In genomic region chr3:186569779-186570095, GRCh38 we compare ENCODE assay signal across 7 cellular contexts. TPM values are rescaled to one million over a fixed set of nuclear protein-coding genes. Genes with fewer than 3 reads are reported as not detected.
DNase-seq lines count a peak whose midpoint lies in the region; ATAC-seq and TF ChIP-seq lines count a peak whose summit lies in the region.

No MANE protein-coding gene starts in this region.

- POLR2A ChIA-PET in activated CD4-positive, alpha-beta memory T cell treated with anti-CD3 and anti-CD28 coated beads, Interleukin-2, amount 10 ng/mL, durations not matched to agents 7 days and 5 days (lab: Charles Lee) = interaction anchor here (0.7 to 7.8 kb wide), 30 partner anchors 9 to 983 kb away, joined by 3 to 121 read pairs (median 5); partner anchors contain the start of genes EIF4A2, RFC4, SENP2 and TRA2B

- no peaks in the 10 kb centered on the region for H3K9me3 Mint-ChIP-seq in HFFc6
- H3K9me3 Mint-ChIP-seq in activated CD4-positive, alpha-beta memory T cell treated with anti-CD3 and anti-CD28 coated beads, Interleukin-2, amount 10 ng/mL, durations not matched to agents 7 days and 5 days = no peaks in the 10 kb centered on the region

- TF ChIP-seq CTCF in HFFc6 (IDR thresholded peaks at IDR 0.05) = no peak
- TF ChIP-seq CTCF in spleen (IDR thresholded peaks at IDR 0.05 in 8 of 11, conservative IDR thresholded peaks at IDR 0.05 in 3 of 11) = no peak

- intact Hi-C loops in spleen (cut with DNase I; ENCODE audit: low total_unique reads) = loop anchor here (10.0 kb wide), 1 partner anchor 215 kb away; the partner anchor contains the start of gene EIF4A2

- peak overlapping the region; percentile 88 for H3K27ac Mint-ChIP-seq in HFFc6
- peak overlapping the region; percentile 92 for H3K27ac Mint-ChIP-seq in activated CD4-positive, alpha-beta memory T cell treated with anti-CD3 and anti-CD28 coated beads, Interleukin-2, amount 10 ng/mL, durations not matched to agents 7 days and 5 days

- peaks cover 53% of the 10 kb centered on the region for H3K4me1 Mint-ChIP-seq in HFFc6 (ENCODE audit: low read depth)
- H3K4me1 Mint-ChIP-seq in activated CD4-positive, alpha-beta memory T cell treated with anti-CD3 and anti-CD28 coated beads, Interleukin-2, amount 10 ng/mL, durations not matched to agents 7 days and 5 days = peaks cover 60% of the 10 kb centered on the region

- peaks cover 6% of the 10 kb centered on the region; the same call in 1 of the 2 replicates for H3K27me3 Mint-ChIP-seq in HFFc6 (ENCODE audit: insufficient read depth)
- no peaks in the 10 kb centered on the region for H3K27me3 Mint-ChIP-seq in activated CD4-positive, alpha-beta memory T cell treated with anti-CD3 and anti-CD28 coated beads, Interleukin-2, amount 10 ng/mL, durations not matched to agents 7 days and 5 days

- CTCF ChIA-PET in activated CD4-positive, alpha-beta memory T cell treated with anti-CD3 and anti-CD28 coated beads, Interleukin-2, amount 10 ng/mL, durations not matched to agents 7 days and 5 days (lab: Charles Lee) = interaction anchor here (0.9 to 4.4 kb wide), 10 partner anchors 27 to 627 kb away, joined by 3 to 25 read pairs (median 6); partner anchors contain the start of genes EIF4A2 and RPL39L

- DNase-seq in HFFc6 (no peak), iPS DF 6.9 (ENCODE audit: low read depth, low spot score) (no peak), spleen (no peak), NCI-H345 (lab: John Stamatoyannopoulos, UW) (no peak), DMS79 (lab: John Stamatoyannopoulos, UW) (no peak)
- no peak for DNase-seq in activated CD4-positive, alpha-beta memory T cell treated with anti-CD3 and anti-CD28 coated beads, Interleukin-2, amount 10 ng/mL, durations not matched to agents 7 days and 5 days

- WGBS in iPS DF 6.9 (ENCODE audit: insufficient coverage, insufficient read length) = no CpG with 5 or more reads among the region's 7 CpGs
- WGBS in spleen, 5 donors = 5 to 13% (median 7%) methylated on average over 7 of the region's 7 CpGs

- ATAC-seq in HG03039 (IDR thresholded peaks at IDR 0.05; ENCODE audit: unreplicated experiment) = no peak

- H3K36me3 Mint-ChIP-seq in HFFc6 (ENCODE audit: low read depth) = peaks cover 6% of the 10 kb centered on the region; the same call in 1 of the 2 replicates
- H3K36me3 Mint-ChIP-seq in activated CD4-positive, alpha-beta memory T cell treated with anti-CD3 and anti-CD28 coated beads, Interleukin-2, amount 10 ng/mL, durations not matched to agents 7 days and 5 days (ENCODE audit: low read depth) = peaks cover 25% of the 10 kb centered on the region

- no peaks in the 10 kb centered on the region; the same call in 1 of the 2 replicates for H3K36me3 ChIP-seq in iPS DF 6.9 (ENCODE audit: control insufficient read depth, insufficient read depth, low read length)
- H3K36me3 ChIP-seq in spleen = peaks cover 0 to 28% (median 19%) of the 10 kb centered on the region in 6 donors

- H3K4me3 ChIP-seq in iPS DF 6.9 (ENCODE audit: low read length) = peak overlapping the region; percentile 50; the same call in 1 of the 2 replicates
- H3K4me3 ChIP-seq in spleen = peak overlapping the region; percentile 39 to 92 (median 80)

- peak overlapping the region; percentile 98 for H3K4me3 Mint-ChIP-seq in HFFc6
- H3K4me3 Mint-ChIP-seq in activated CD4-positive, alpha-beta memory T cell treated with anti-CD3 and anti-CD28 coated beads, Interleukin-2, amount 10 ng/mL, durations not matched to agents 7 days and 5 days = peak overlapping the region; percentile 96

- H3K27me3 ChIP-seq in iPS DF 6.9 (ENCODE audit: control insufficient read depth, insufficient read depth, low read length) = no peaks in the 10 kb centered on the region
- no peaks in the 10 kb centered on the region for H3K27me3 ChIP-seq in spleen (replicated peaks in 1 of 7)

- H3K4me1 ChIP-seq in iPS DF 6.9 (ENCODE audit: control insufficient read depth, insufficient read depth, low read length) = 0 out of 2 replicates have a peak, but pooled peaks cover 1% of the 10 kb centered on the region
- peaks cover 27 to 88% (median 59%) of the 10 kb centered on the region in 6 donors for H3K4me1 ChIP-seq in spleen

- H3K27ac ChIP-seq in iPS DF 6.9 (ENCODE audit: low read length) (no peak overlapping the region), spleen (peak overlapping the region; percentile 54 to 97 (median 93))

- TF ChIP-seq POLR2A in spleen (IDR thresholded peaks at IDR 0.05) = no peak

- H3K9me3 ChIP-seq in iPS DF 6.9 (ENCODE audit: control insufficient read depth, insufficient read depth, low read length) (no peaks in the 10 kb centered on the region), spleen (no peaks in the 10 kb centered on the region)

RNA-seq across cellular contexts. Expression of gene DNAJB11, which starts 0.8 kb away (rescaled TPM):
- 10 to 100 TPM; 76.8 to 94.0 (median 84.2) TPM for total RNA-seq in HFFc6 (2021; fragmentation: NEBNext Ultra II Directional; extraction: Animal tissue kit (Norgen Biotek cat#: 25700))
- total RNA-seq in activated CD4-positive, alpha-beta memory T cell treated with anti-CD3 and anti-CD28 coated beads, Interleukin-2, amount 10 ng/mL, durations not matched to agents 7 days and 5 days = 10 to 100 TPM; 50.7 to 55.7 TPM
- 10 to 100 TPM; 33.0 to 98.2 (median 48.6) TPM for total RNA-seq in spleen
- 10 to 100 TPM; 27.5 to 29.1 (median 27.8) TPM for polyA plus RNA-seq in spleen

RNA-seq across cellular contexts. Expression of gene TBCCD1, which starts 2.6 kb away (rescaled TPM):
- total RNA-seq in HFFc6 (2021; fragmentation: NEBNext Ultra II Directional; extraction: Animal tissue kit (Norgen Biotek cat#: 25700)) = 1 to 10 TPM; 4.8 to 8.0 (median 6.0) TPM
- total RNA-seq in activated CD4-positive, alpha-beta memory T cell treated with anti-CD3 and anti-CD28 coated beads, Interleukin-2, amount 10 ng/mL, durations not matched to agents 7 days and 5 days = 10 to 100 TPM; 11.9 to 13.5 TPM
- total RNA-seq in spleen = 10 to 100 TPM in 6 of 7 donors, 1 to 10 TPM in 1; 9.8 to 22.1 (median 14.4) TPM
- 1 to 10 TPM; 3.7 to 5.1 (median 3.9) TPM for polyA plus RNA-seq in spleen

RNA-seq across cellular contexts. Expression of gene CRYGS, which starts 25.6 kb away (rescaled TPM):
- under 1 TPM; 0.34 to 0.87 (median 0.68) TPM for total RNA-seq in HFFc6 (2021; fragmentation: NEBNext Ultra II Directional; extraction: Animal tissue kit (Norgen Biotek cat#: 25700))
- total RNA-seq in activated CD4-positive, alpha-beta memory T cell treated with anti-CD3 and anti-CD28 coated beads, Interleukin-2, amount 10 ng/mL, durations not matched to agents 7 days and 5 days = 1 to 10 TPM; 4.1 to 4.8 TPM
- total RNA-seq in spleen = 1 to 10 TPM; 4.2 to 7.7 (median 5.9) TPM
- 10 to 100 TPM in 2 of 3 donors, 1 to 10 TPM in 1; 7.7 to 24.8 (median 12.1) TPM for polyA plus RNA-seq in spleen

RNA-seq across cellular contexts. Expression of gene AHSG, which starts 43.1 kb away (rescaled TPM):
- total RNA-seq in HFFc6 (2021; fragmentation: NEBNext Ultra II Directional; extraction: Animal tissue kit (Norgen Biotek cat#: 25700)) = not detected
- not detected for total RNA-seq in activated CD4-positive, alpha-beta memory T cell treated with anti-CD3 and anti-CD28 coated beads, Interleukin-2, amount 10 ng/mL, durations not matched to agents 7 days and 5 days
- under 1 TPM in 1 of 7 donors, not detected in 6; 0.30 TPM for total RNA-seq in spleen
- not detected for polyA plus RNA-seq in spleen
